Comparison of ENCODE assay signal across 24 cellular contexts in the genomic region with DNA sequence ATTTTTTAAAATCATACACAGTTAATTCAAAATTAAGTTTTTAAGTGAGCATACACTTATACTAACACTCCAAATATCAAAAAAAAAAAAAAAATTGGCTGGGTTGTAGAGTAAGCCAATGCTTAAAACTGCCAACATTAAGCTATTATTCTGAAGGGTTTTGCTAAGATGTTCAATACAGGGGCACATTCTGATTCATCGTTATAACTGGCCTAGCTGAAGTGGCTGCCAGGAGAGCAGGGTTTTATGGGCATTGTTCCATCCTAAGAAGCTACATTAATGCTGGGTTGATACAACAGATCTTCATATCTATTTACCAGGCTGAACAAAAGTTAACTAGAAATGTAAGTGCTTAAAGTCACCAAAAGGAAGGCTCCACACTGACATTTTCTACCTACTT. TPM values are rescaled to one million over a fixed set of nuclear protein-coding genes. Genes with fewer than 3 reads are reported as not detected.
"Had no signal": no experiment of that assay in that cellular context is flagged by ENCODE, and none has a peak within 500 bp of the region (broad histone marks: within the 10 kb centered on the region; RNA-seq: fewer than 3 reads in every experiment).

No MANE protein-coding gene starts in this region.

- H3K9me3 Mint-ChIP-seq: mesothelial cell of epicardium, neural crest cell had no signal

- H3K4me3 Mint-ChIP-seq: mesothelial cell of epicardium; naive B cell; natural killer cell treated with Interleukin-12 subunit alpha and Interleukin-12 subunit beta and Interleukin-15 and Interleukin-18, amount 100 ng/mL, for 72 hours; neural crest cell; stimulated activated naive CD8-positive, alpha-beta T cell treated with anti-CD3 and anti-CD28 coated beads, Interleukin-15, amount 100 ng/mL, for 72 hours had no signal

- ATAC-seq: gastroesophageal sphincter; heart right ventricle; left cardiac atrium; left lung; mucosa of descending colon; natural killer cell treated with Interleukin-12 subunit alpha and Interleukin-12 subunit beta and Interleukin-15 and Interleukin-18, amount 100 ng/mL, for 72 hours; sciatic nerve; stimulated activated naive CD8-positive, alpha-beta T cell treated with anti-CD3 and anti-CD28 coated beads, Interleukin-15, amount 100 ng/mL, for 72 hours; upper lobe of right lung had no signal

- H3K36me3 Mint-ChIP-seq: mesothelial cell of epicardium, naive B cell had no signal

- H3K4me1 Mint-ChIP-seq: mesothelial cell of epicardium; naive B cell; neural crest cell; stimulated activated naive CD8-positive, alpha-beta T cell treated with anti-CD3 and anti-CD28 coated beads, Interleukin-15, amount 100 ng/mL, for 72 hours had no signal

- H3K27ac Mint-ChIP-seq: mesothelial cell of epicardium; naive B cell; natural killer cell treated with Interleukin-12 subunit alpha and Interleukin-12 subunit beta and Interleukin-15 and Interleukin-18, amount 100 ng/mL, for 72 hours had no signal

- H3K27me3 Mint-ChIP-seq: natural killer cell treated with Interleukin-12 subunit alpha and Interleukin-12 subunit beta and Interleukin-15 and Interleukin-18, amount 100 ng/mL, for 72 hours; stimulated activated naive CD8-positive, alpha-beta T cell treated with anti-CD3 and anti-CD28 coated beads, Interleukin-15, amount 100 ng/mL, for 72 hours had no signal

- DNase-seq: dermis blood vessel endothelial cell; effector memory CD4-positive, alpha-beta T cell; foreskin keratinocyte; heart right ventricle; hippocampal formation; left cardiac atrium; left lung; mesenchymal stem cell; mucosa of descending colon; naive B cell; stimulated activated CD4-positive, alpha-beta T cell treated with anti-CD3 and anti-CD28 coated beads, Interleukin-12 subunit alpha, Interleukin-12 subunit beta, amount 100 ng/mL, for 4 hours; stimulated activated CD4-positive, alpha-beta T cell treated with anti-CD3 and anti-CD28 coated beads, Interleukin-1b, Interleukin-23, amount 100 ng/mL, for 48 hours; stimulated activated CD4-positive, alpha-beta T cell treated with anti-CD3 and anti-CD28 coated beads, Interleukin-4, amount 100 ng/mL, for 1 hour; stimulated activated CD8-positive, alpha-beta memory T cell treated with anti-CD3 and anti-CD28 coated beads, Interleukin-4, amount 100 ng/mL, for 48 hours; stimulated activated naive CD4-positive, alpha-beta T cell; stimulated activated naive CD8-positive, alpha-beta T cell treated with anti-CD3 and anti-CD28 coated beads, Interleukin-15, amount 100 ng/mL, for 72 hours; transverse colon; upper lobe of right lung; uterus had no signal

RNA-seq across cellular contexts. Expression of a gene that starts 13.4 kb away (rescaled TPM):
- total RNA-seq: left cardiac atrium; natural killer cell treated with Interleukin-12 subunit alpha and Interleukin-12 subunit beta and Interleukin-15 and Interleukin-18, amount 100 ng/mL, for 72 hours; upper lobe of right lung had no signal
